22 cellular contexts compared by ENCODE assay signal in genomic region chr17:44184212-44184810, GRCh38. TPM values are rescaled to one million over a fixed set of nuclear protein-coding genes. Genes with fewer than 3 reads are reported as not detected.
DNase-seq lines count a peak whose midpoint lies in the region; ATAC-seq and TF ChIP-seq lines count a peak whose summit lies in the region.
"Had no signal": no experiment of that assay in that cellular context is flagged by ENCODE, and none has a peak within 500 bp of the region (broad histone marks: within the 10 kb centered on the region; RNA-seq: fewer than 3 reads in every experiment).

No MANE protein-coding gene starts in this region.

- peaks cover 13% of the 10 kb centered on the region for H3K36me3 Mint-ChIP-seq in activated CD8-positive, alpha-beta memory T cell treated with anti-CD3 and anti-CD28 coated beads, Interleukin-2, amount 10 ng/mL, durations not matched to agents 7 days and 5 days
- H3K36me3 Mint-ChIP-seq in activated naive CD8-positive, alpha-beta T cell treated with anti-CD3 and anti-CD28 coated beads, Interleukin-2, amount 10 ng/mL, durations not matched to agents 7 days and 5 days, result peaks cover 15% of the 10 kb centered on the region
- peaks cover 10% of the 10 kb centered on the region for H3K36me3 Mint-ChIP-seq in endothelial cell (ENCODE audit: low read depth, unreplicated experiment)

- intact Hi-C loops in psoas muscle (cut with DNase I), result no loop called here

- peaks cover 40% of the 10 kb centered on the region for H3K4me1 Mint-ChIP-seq in activated CD8-positive, alpha-beta memory T cell treated with anti-CD3 and anti-CD28 coated beads, Interleukin-2, amount 10 ng/mL, durations not matched to agents 7 days and 5 days
- peaks cover 31% of the 10 kb centered on the region for H3K4me1 Mint-ChIP-seq in activated naive CD8-positive, alpha-beta T cell treated with anti-CD3 and anti-CD28 coated beads, Interleukin-2, amount 10 ng/mL, durations not matched to agents 7 days and 5 days
- H3K4me1 Mint-ChIP-seq in endothelial cell (ENCODE audit: unreplicated experiment), result peaks cover 21% of the 10 kb centered on the region

- H2AFZ ChIP-seq in Loucy (ENCODE audit: low read length), result no peak overlapping the region

- H3K4me2 ChIP-seq in Loucy (ENCODE audit: low read depth, low read length, poor library complexity, severe bottlenecking), result peak overlapping the region; percentile 100

- no peaks in the 10 kb centered on the region for H3K27me3 Mint-ChIP-seq in activated CD8-positive, alpha-beta memory T cell treated with anti-CD3 and anti-CD28 coated beads, Interleukin-2, amount 10 ng/mL, durations not matched to agents 7 days and 5 days
- H3K27me3 Mint-ChIP-seq in activated naive CD8-positive, alpha-beta T cell treated with anti-CD3 and anti-CD28 coated beads, Interleukin-2, amount 10 ng/mL, durations not matched to agents 7 days and 5 days, result no peaks in the 10 kb centered on the region
- peaks cover 6% of the 10 kb centered on the region for H3K27me3 Mint-ChIP-seq in endothelial cell (ENCODE audit: unreplicated experiment)
- H3K27me3 Mint-ChIP-seq: memory B cell had no signal

- H3K9me3 ChIP-seq in Loucy (ENCODE audit: insufficient read depth, low read depth, low read length) (no peaks in the 10 kb centered on the region), psoas muscle (no peaks in the 10 kb centered on the region)
- H3K9me3 ChIP-seq: esophagus muscularis mucosa, heart left ventricle, neutrophil, thyroid gland had no signal

- no peak for DNase-seq in activated CD8-positive, alpha-beta memory T cell treated with anti-CD3 and anti-CD28 coated beads, Interleukin-2, amount 10 ng/mL, durations not matched to agents 7 days and 5 days
- DNase-seq in activated CD8-positive, alpha-beta memory T cell treated with anti-CD3 and anti-CD28 coated beads for 24 hours, result no peak
- no peak for DNase-seq in activated naive CD8-positive, alpha-beta T cell treated with anti-CD3 and anti-CD28 coated beads, Interleukin-2, amount 10 ng/mL, durations not matched to agents 7 days and 5 days
- no peak for DNase-seq in psoas muscle
- DNase-seq in endothelial cell (ENCODE audit: low spot score), result no peak
- DNase-seq in foreskin melanocyte, result no peak
- no peak for DNase-seq in stimulated activated CD4-positive, alpha-beta T cell treated with anti-CD3 and anti-CD28 coated beads, Interleukin-1b, Interleukin-23, amount 100 ng/mL, for 48 hours
- DNase-seq: activated CD4-positive, alpha-beta T cell treated with anti-CD3 and anti-CD28 coated beads, Interleukin-2, amount 50 U/mL, for 4 hours; activated effector memory CD4-positive, alpha-beta T cell treated with Interleukin-2 at 50 U/mL for 16 hours; dermis blood vessel endothelial cell; HCEC 1CT; islet precursor cell; NCI-H1105; stimulated activated CD4-positive, alpha-beta T cell treated with anti-CD3 and anti-CD28 coated beads, Interleukin-4, amount 100 ng/mL, for 24 hours had no signal

- no peak for ATAC-seq in activated CD8-positive, alpha-beta memory T cell treated with anti-CD3 and anti-CD28 coated beads, Interleukin-2, amount 10 ng/mL, durations not matched to agents 7 days and 5 days
- ATAC-seq in activated naive CD8-positive, alpha-beta T cell treated with anti-CD3 and anti-CD28 coated beads, Interleukin-2, amount 10 ng/mL, durations not matched to agents 7 days and 5 days (ENCODE audit: low read depth), result no peak
- no peak for ATAC-seq in psoas muscle
- ATAC-seq: heart left ventricle, sciatic nerve had no signal

- H3F3A ChIP-seq in Loucy (ENCODE audit: low read depth), result peaks cover 3% of the 10 kb centered on the region; the same call in 1 of the 2 replicates

- POLR2A ChIA-PET in activated naive CD8-positive, alpha-beta T cell treated with anti-CD3 and anti-CD28 coated beads, Interleukin-2, amount 10 ng/mL, durations not matched to agents 7 days and 5 days (lab: Charles Lee), result interaction anchor here (1.2 to 4.2 kb wide), 4 partner anchors 14 to 43 kb away, joined by 3 to 56 read pairs (median 16); partner anchors contain the start of genes ASB16 and ATXN7L3

- peaks cover 35% of the 10 kb centered on the region for H3K4me1 ChIP-seq in Loucy (ENCODE audit: insufficient read depth, low read length, poor library complexity, severe bottlenecking)
- H3K4me1 ChIP-seq in psoas muscle, result peaks cover 28% of the 10 kb centered on the region

- no peak overlapping the region for H3K27ac Mint-ChIP-seq in activated CD8-positive, alpha-beta memory T cell treated with anti-CD3 and anti-CD28 coated beads, Interleukin-2, amount 10 ng/mL, durations not matched to agents 7 days and 5 days
- H3K27ac Mint-ChIP-seq in activated naive CD8-positive, alpha-beta T cell treated with anti-CD3 and anti-CD28 coated beads, Interleukin-2, amount 10 ng/mL, durations not matched to agents 7 days and 5 days, result no peak overlapping the region
- no peak overlapping the region for H3K27ac Mint-ChIP-seq in endothelial cell (ENCODE audit: unreplicated experiment)
- H3K27ac Mint-ChIP-seq: memory B cell had no signal

- H3K4me3 ChIP-seq in Loucy (ENCODE audit: low read length, poor library complexity, severe bottlenecking) (peak overlapping the region; percentile 95), psoas muscle (no peak overlapping the region)
- H3K4me3 ChIP-seq: thyroid gland had no signal

- peak overlapping the region; percentile 13 for H3K4me3 Mint-ChIP-seq in activated CD8-positive, alpha-beta memory T cell treated with anti-CD3 and anti-CD28 coated beads, Interleukin-2, amount 10 ng/mL, durations not matched to agents 7 days and 5 days
- H3K4me3 Mint-ChIP-seq in activated naive CD8-positive, alpha-beta T cell treated with anti-CD3 and anti-CD28 coated beads, Interleukin-2, amount 10 ng/mL, durations not matched to agents 7 days and 5 days, result peak overlapping the region; percentile 3
- H3K4me3 Mint-ChIP-seq in endothelial cell (ENCODE audit: unreplicated experiment), result no peak overlapping the region

- no peaks in the 10 kb centered on the region for H3K9me3 Mint-ChIP-seq in activated CD8-positive, alpha-beta memory T cell treated with anti-CD3 and anti-CD28 coated beads, Interleukin-2, amount 10 ng/mL, durations not matched to agents 7 days and 5 days (ENCODE audit: low read depth)
- no peaks in the 10 kb centered on the region for H3K9me3 Mint-ChIP-seq in activated naive CD8-positive, alpha-beta T cell treated with anti-CD3 and anti-CD28 coated beads, Interleukin-2, amount 10 ng/mL, durations not matched to agents 7 days and 5 days
- no peaks in the 10 kb centered on the region for H3K9me3 Mint-ChIP-seq in endothelial cell (ENCODE audit: unreplicated experiment)
- H3K9me3 Mint-ChIP-seq: memory B cell had no signal

- TF ChIP-seq CTCF in Loucy (conservative IDR thresholded peaks at IDR 0.05; ENCODE audit: low read length), result no peak; the same call in 1 of the 2 replicates
- no peak for TF ChIP-seq CTCF in psoas muscle (IDR thresholded peaks at IDR 0.05)
- no peak for TF ChIP-seq CTCF in endothelial cell (IDR thresholded peaks at IDR 0.05; ENCODE audit: unreplicated experiment)

- H3K36me3 ChIP-seq in Loucy (ENCODE audit: insufficient read depth, low read length) (peaks cover 9% of the 10 kb centered on the region; the same call in 1 of the 2 replicates), psoas muscle (ENCODE audit: insufficient read depth in 1 of 2, low read depth in 1 of 2) (peaks cover 3 to 19% of the 10 kb centered on the region in 2 donors)

- H3K27me3 ChIP-seq in Loucy (ENCODE audit: insufficient read depth, low read length, poor library complexity, severe bottlenecking) (no peaks in the 10 kb centered on the region), psoas muscle (ENCODE audit: insufficient read depth in 3 of 3, low read length in 2 of 3) (no peaks in the 10 kb centered on the region)
- H3K27me3 ChIP-seq: esophagus muscularis mucosa, heart left ventricle, neutrophil, thyroid gland had no signal

- 76 to 84% (median 81%) methylated on average over 8 of the region's 8 CpGs for WGBS in psoas muscle, 3 donors

- CTCF ChIA-PET in activated CD8-positive, alpha-beta memory T cell treated with anti-CD3 and anti-CD28 coated beads, Interleukin-2, amount 10 ng/mL, durations not matched to agents 7 days and 5 days (lab: Charles Lee), result interaction anchor here (1.3 to 4.8 kb wide), 9 partner anchors 14 to 161 kb away, joined by 4 to 32 read pairs (median 8); partner anchors contain the start of genes ATXN7L3, GRN and HDAC5

- H3K9ac ChIP-seq in Loucy (ENCODE audit: low read depth, low read length, poor library complexity, severe bottlenecking), result peak overlapping the region; percentile 89

- H3K27ac ChIP-seq in psoas muscle, result peak overlapping the region; percentile 93
- H3K27ac ChIP-seq: heart left ventricle, neutrophil had no signal

- H3K79me2 ChIP-seq in Loucy (ENCODE audit: insufficient read depth, low read length), result peaks cover 69% of the 10 kb centered on the region

- H3K9me2 ChIP-seq in Loucy (replicated peaks; ENCODE audit: low read depth, low read length), result no peaks in the 10 kb centered on the region

- H4K20me1 ChIP-seq in Loucy (ENCODE audit: insufficient read depth, low read length, poor library complexity, severe bottlenecking), result peaks cover 36% of the 10 kb centered on the region

RNA-seq across cellular contexts. Expression of gene TMUB2, which starts 2.5 kb away (rescaled TPM):
- total RNA-seq in activated CD8-positive, alpha-beta memory T cell treated with anti-CD3 and anti-CD28 coated beads, Interleukin-2, amount 10 ng/mL, durations not matched to agents 7 days and 5 days, result 10 to 100 TPM; 31.4 to 34.1 TPM
- total RNA-seq in activated naive CD8-positive, alpha-beta T cell treated with anti-CD3 and anti-CD28 coated beads, Interleukin-2, amount 10 ng/mL, durations not matched to agents 7 days and 5 days, result 10 to 100 TPM; 38.3 to 42.5 TPM
- total RNA-seq in psoas muscle (10 to 100 TPM; 14.1 to 20.9 (median 20.3) TPM), endothelial cell (ENCODE audit: unreplicated experiment) (39.2 TPM)
- 10 to 100 TPM; 22.8 to 44.4 (median 34.7) TPM for polyA plus RNA-seq in psoas muscle

RNA-seq across cellular contexts. Expression of gene ASB16, which starts 13.8 kb away (rescaled TPM):
- total RNA-seq in activated CD8-positive, alpha-beta memory T cell treated with anti-CD3 and anti-CD28 coated beads, Interleukin-2, amount 10 ng/mL, durations not matched to agents 7 days and 5 days, result under 1 TPM in 1 of 2 experiments, not detected in 1; 0.26 TPM
- total RNA-seq in activated naive CD8-positive, alpha-beta T cell treated with anti-CD3 and anti-CD28 coated beads, Interleukin-2, amount 10 ng/mL, durations not matched to agents 7 days and 5 days, result under 1 TPM; 0.19 to 0.51 TPM
- 10 to 100 TPM; 17.0 to 43.4 (median 26.1) TPM for total RNA-seq in psoas muscle
- polyA plus RNA-seq in psoas muscle, result 10 to 100 TPM in 1 of 3 donors, 1 to 10 TPM in 2; 1.1 to 16.5 (median 9.9) TPM
- total RNA-seq in endothelial cell (ENCODE audit: unreplicated experiment), result not detected
- total RNA-seq: G401 had no signal

RNA-seq across cellular contexts. Expression of gene ATXN7L3, which starts 15.4 kb away (rescaled TPM):
- total RNA-seq in activated CD8-positive, alpha-beta memory T cell treated with anti-CD3 and anti-CD28 coated beads, Interleukin-2, amount 10 ng/mL, durations not matched to agents 7 days and 5 days, result 100 to 1,000 TPM; 106 to 122 TPM
- 100 to 1,000 TPM; 116 TPM for total RNA-seq in activated naive CD8-positive, alpha-beta T cell treated with anti-CD3 and anti-CD28 coated beads, Interleukin-2, amount 10 ng/mL, durations not matched to agents 7 days and 5 days
- total RNA-seq in psoas muscle (10 to 100 TPM; 25.6 to 42.6 (median 38.8) TPM), endothelial cell (ENCODE audit: unreplicated experiment) (152 TPM)
- 10 to 100 TPM; 20.4 to 35.1 (median 21.8) TPM for polyA plus RNA-seq in psoas muscle

RNA-seq across cellular contexts. Expression of gene UBTF, which starts 35.2 kb away (rescaled TPM):
- total RNA-seq in activated CD8-positive, alpha-beta memory T cell treated with anti-CD3 and anti-CD28 coated beads, Interleukin-2, amount 10 ng/mL, durations not matched to agents 7 days and 5 days, result 100 to 1,000 TPM; 128 to 158 TPM
- total RNA-seq in activated naive CD8-positive, alpha-beta T cell treated with anti-CD3 and anti-CD28 coated beads, Interleukin-2, amount 10 ng/mL, durations not matched to agents 7 days and 5 days, result 100 to 1,000 TPM; 183 to 200 TPM
- total RNA-seq in psoas muscle (10 to 100 TPM; 42.3 to 67.5 (median 49.9) TPM), endothelial cell (ENCODE audit: unreplicated experiment) (63.8 TPM)
- 10 to 100 TPM; 36.0 to 49.4 (median 36.1) TPM for polyA plus RNA-seq in psoas muscle

RNA-seq across cellular contexts. Expression of gene HROB, which starts 42.6 kb away (rescaled TPM):
- 10 to 100 TPM; 19.8 to 23.1 TPM for total RNA-seq in activated CD8-positive, alpha-beta memory T cell treated with anti-CD3 and anti-CD28 coated beads, Interleukin-2, amount 10 ng/mL, durations not matched to agents 7 days and 5 days
- 10 to 100 TPM; 13.2 to 14.3 TPM for total RNA-seq in activated naive CD8-positive, alpha-beta T cell treated with anti-CD3 and anti-CD28 coated beads, Interleukin-2, amount 10 ng/mL, durations not matched to agents 7 days and 5 days
- total RNA-seq in psoas muscle, result 1 to 10 TPM in 1 of 4 donors, under 1 TPM in 3; 0.25 to 1.1 (median 0.39) TPM
- polyA plus RNA-seq in psoas muscle, result under 1 TPM; 0.53 to 0.77 (median 0.65) TPM
- 6.1 TPM for total RNA-seq in endothelial cell (ENCODE audit: unreplicated experiment)

Comparison
In these comparisons a context has a peak if more than half of its experiments do, and no peak if none do; other contexts are left out.
1. RNA of gene ASB16, which starts 13.8 kb away (total RNA-seq): 17.0 to 43.4 TPM in psoas muscle; 0.19 to 0.51 TPM in activated naive CD8-positive, alpha-beta T cell treated with anti-CD3 and anti-CD28 coated beads, Interleukin-2, amount 10 ng/mL, durations not matched to agents 7 days and 5 days, 0.26 TPM in activated CD8-positive, alpha-beta memory T cell treated with anti-CD3 and anti-CD28 coated beads, Interleukin-2, amount 10 ng/mL, durations not matched to agents 7 days and 5 days and not detected in endothelial cell (single experiment); every median in the first group is over 10 times any median in the second.